Comparison of ENCODE assay signal across 12 cellular contexts in the genomic region with DNA sequence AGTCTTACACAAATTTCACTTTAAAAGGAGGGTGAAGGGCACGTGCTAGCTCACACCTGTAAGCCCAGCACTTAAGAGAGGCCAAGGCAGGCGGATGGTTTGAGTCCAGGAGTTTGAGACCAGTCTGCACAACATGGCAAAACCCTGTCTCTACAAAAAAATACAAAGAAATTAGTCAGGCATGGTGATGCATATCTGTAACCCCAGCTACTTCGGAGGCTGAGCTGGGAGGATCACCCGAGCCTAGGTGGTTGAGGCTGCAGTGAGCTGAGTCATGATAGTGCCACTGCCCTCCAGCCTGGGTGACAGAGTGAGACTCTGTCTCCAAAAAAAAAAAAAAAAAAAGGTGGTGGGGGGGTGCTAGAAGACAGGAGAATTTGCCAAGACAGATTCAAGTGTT.
DNase-seq lines count a peak whose midpoint lies in the region; ATAC-seq and TF ChIP-seq lines count a peak whose summit lies in the region.
"Had no signal": no experiment of that assay in that cellular context is flagged by ENCODE, and none has a peak within 500 bp of the region (broad histone marks: within the 10 kb centered on the region; RNA-seq: fewer than 3 reads in every experiment).

No MANE protein-coding gene starts in this region.

- H3K9me3 Mint-ChIP-seq in activated T-cell treated with anti-CD3 and anti-CD28 coated beads, Interleukin-2, amount 50 U/mL, for 24 hours = peaks cover 14% of the 10 kb centered on the region

- no peak overlapping the region for H2BK12ac ChIP-seq in trophoblast cell (ENCODE audit: low read length)

- H3K27ac Mint-ChIP-seq in activated T-cell treated with anti-CD3 and anti-CD28 coated beads, Interleukin-2, amount 50 U/mL, for 24 hours = peak overlapping the region; percentile 98

- no peak overlapping the region for H3K56ac ChIP-seq in mesendoderm (ENCODE audit: low read length)

- peaks cover 60% of the 10 kb centered on the region for H3K4me1 ChIP-seq in left ventricle myocardium inferior
- no peaks in the 10 kb centered on the region for H3K4me1 ChIP-seq in trophoblast cell (ENCODE audit: control insufficient read depth in 1 of 2, insufficient read depth in 2 of 2, low read length in 2 of 2)
- H3K4me1 ChIP-seq in uterus = peaks cover 0 to 13% of the 10 kb centered on the region in 2 donors
- H3K4me1 ChIP-seq in mucosa of descending colon (ENCODE audit: low read depth) = no peaks in the 10 kb centered on the region
- H3K4me1 ChIP-seq in mesendoderm (ENCODE audit: control insufficient read depth, low read depth, low read length) = no peaks in the 10 kb centered on the region
- H3K4me1 ChIP-seq: BE2C had no signal

- ATAC-seq in mucosa of descending colon = no peak

- TF ChIP-seq CTCF in left ventricle myocardium inferior (IDR thresholded peaks at IDR 0.05; ENCODE audit: borderline replicate concordance) (no peak), uterus (IDR thresholded peaks at IDR 0.05) (no peak), mucosa of descending colon (IDR thresholded peaks at IDR 0.05) (no peak)

- H2BK5ac ChIP-seq in trophoblast cell (ENCODE audit: low read depth, low read length, poor library complexity) = no peak overlapping the region
- no peak overlapping the region for H2BK5ac ChIP-seq in mesendoderm (ENCODE audit: low read length)

- TF ChIP-seq POLR2A in uterus (IDR thresholded peaks at IDR 0.05) = no peak

- H3K27ac ChIP-seq in left ventricle myocardium inferior (replicated peaks) (peak overlapping the region; percentile 16), trophoblast cell (ENCODE audit: low read depth, low read length) (no peak overlapping the region), uterus (peak overlapping the region; percentile 38 to 60), mesendoderm (ENCODE audit: low read depth, low read length) (no peak overlapping the region)

- intact Hi-C loops in left ventricle myocardium inferior (cut with micrococcal nuclease) (no loop called here), cardiac septum (cut with DNase I) (no loop called here), uterus (cut with DNase I; ENCODE audit: low total_unique reads) (no loop called here), mucosa of descending colon (cut with DNase I, micrococcal nuclease) (no loop called here)

- H4K8ac ChIP-seq in trophoblast cell (ENCODE audit: low read depth, low read length) = no peak overlapping the region
- H4K8ac ChIP-seq in mesendoderm (ENCODE audit: low read depth, low read length) = no peak overlapping the region

- H3K36me3 ChIP-seq in left ventricle myocardium inferior (peaks cover 30% of the 10 kb centered on the region), trophoblast cell (ENCODE audit: control insufficient read depth in 1 of 2, insufficient read depth in 2 of 2, low read length in 2 of 2) (no peaks in the 10 kb centered on the region), uterus (no peaks in the 10 kb centered on the region), mucosa of descending colon (ENCODE audit: low read depth) (no peaks in the 10 kb centered on the region), mesendoderm (ENCODE audit: control insufficient read depth, insufficient read depth, low read length) (no peaks in the 10 kb centered on the region)

- no CpG with 5 or more reads among the region's 4 CpGs for WGBS in trophoblast cell (ENCODE audit: extremely low coverage, insufficient coverage, insufficient read length)
- WGBS in mesendoderm (ENCODE audit: extremely low coverage, insufficient coverage, low lambda C conversion rate) = no CpG with 5 or more reads among the region's 4 CpGs

- peak overlapping the region; percentile 61 for H3K4me3 Mint-ChIP-seq in activated T-cell treated with anti-CD3 and anti-CD28 coated beads, Interleukin-2, amount 50 U/mL, for 24 hours

- no peak overlapping the region for H4K12ac ChIP-seq in trophoblast cell (ENCODE audit: low read depth, low read length)

- H3K9me3 ChIP-seq in left ventricle myocardium inferior (replicated peaks) (peaks cover 8% of the 10 kb centered on the region), trophoblast cell (ENCODE audit: insufficient read depth, low read depth, low read length) (peaks cover 3% of the 10 kb centered on the region), uterus (no peaks in the 10 kb centered on the region), mucosa of descending colon (peaks cover 4% of the 10 kb centered on the region)

- peaks cover 64% of the 10 kb centered on the region for H3K36me3 Mint-ChIP-seq in activated T-cell treated with anti-CD3 and anti-CD28 coated beads, Interleukin-2, amount 50 U/mL, for 24 hours (ENCODE audit: low read depth)

- H3K4me2 ChIP-seq in trophoblast cell (ENCODE audit: low read length) = no peak overlapping the region
- H3K4me2 ChIP-seq in mesendoderm (ENCODE audit: low read length) = no peak overlapping the region

- H2AK5ac ChIP-seq in trophoblast cell (ENCODE audit: low read length) (no peak overlapping the region), mesendoderm (ENCODE audit: low read length) (no peak overlapping the region)

- H3K14ac ChIP-seq in trophoblast cell (ENCODE audit: low read length) = no peak overlapping the region

- peaks cover 93% of the 10 kb centered on the region for H3K4me1 Mint-ChIP-seq in activated T-cell treated with anti-CD3 and anti-CD28 coated beads, Interleukin-2, amount 50 U/mL, for 24 hours (ENCODE audit: low read depth)

- no peak overlapping the region for H3K18ac ChIP-seq in trophoblast cell (ENCODE audit: low read length)
- H3K18ac ChIP-seq in mesendoderm (ENCODE audit: low read length) = no peak overlapping the region

- no peaks in the 10 kb centered on the region for H3K27me3 Mint-ChIP-seq in activated T-cell treated with anti-CD3 and anti-CD28 coated beads, Interleukin-2, amount 50 U/mL, for 24 hours

- H2AFZ ChIP-seq in trophoblast cell (ENCODE audit: insufficient read depth, low read length, poor library complexity) = no peak overlapping the region

- H2BK120ac ChIP-seq in trophoblast cell (ENCODE audit: insufficient read depth, low read length, poor library complexity) (no peak overlapping the region), mesendoderm (ENCODE audit: low read depth, low read length) (no peak overlapping the region)

- H3K27me3 ChIP-seq in left ventricle myocardium inferior (ENCODE audit: low read depth) = no peaks in the 10 kb centered on the region
- H3K27me3 ChIP-seq in trophoblast cell (ENCODE audit: insufficient read depth, low read length) = no peaks in the 10 kb centered on the region
- H3K27me3 ChIP-seq in uterus = no peaks in the 10 kb centered on the region
- H3K27me3 ChIP-seq in mesendoderm (ENCODE audit: insufficient read depth, low read length, poor library complexity) = no peaks in the 10 kb centered on the region
- H3K27me3 ChIP-seq: BE2C had no signal

- H3K23ac ChIP-seq in trophoblast cell (ENCODE audit: low read length) (no peak overlapping the region), mesendoderm (ENCODE audit: low read length) (no peak overlapping the region)

- no peaks in the 10 kb centered on the region for H3K79me1 ChIP-seq in trophoblast cell (ENCODE audit: low read length)
- no peaks in the 10 kb centered on the region for H3K79me1 ChIP-seq in mesendoderm (ENCODE audit: low read length)

- H2BK15ac ChIP-seq in mesendoderm (replicated peaks; ENCODE audit: low read depth) = no peak overlapping the region

- no peak overlapping the region for H3K9ac ChIP-seq in trophoblast cell (ENCODE audit: low read length)
- no peak overlapping the region for H3K9ac ChIP-seq in mesendoderm (ENCODE audit: low read length)

- DNase-seq in left ventricle myocardium inferior (no peak), cardiac septum (ENCODE audit: low spot score) (no peak), trophoblast cell (peak; percentile 10 to 36), uterus (no peak), mucosa of descending colon (no peak), mesendoderm (no peak), AG08396 (ENCODE audit: low spot score) (no peak)
- DNase-seq in activated T-cell treated with anti-CD3 and anti-CD28 coated beads, Interleukin-2, amount 50 U/mL, for 24 hours = peak; percentile 79
- DNase-seq: BE2C, midbrain, NCI-H1417, small intestine had no signal

- H3K79me2 ChIP-seq in trophoblast cell (ENCODE audit: control insufficient read depth, insufficient read depth, low read length, poor library complexity) = no peaks in the 10 kb centered on the region
- no peaks in the 10 kb centered on the region for H3K79me2 ChIP-seq in mesendoderm (ENCODE audit: control insufficient read depth, insufficient read depth, low read length)

- no peak overlapping the region for H4K91ac ChIP-seq in trophoblast cell (ENCODE audit: low read depth, low read length)

- no peak overlapping the region for H3K4ac ChIP-seq in trophoblast cell (ENCODE audit: low read depth, low read length)
- no peak overlapping the region for H3K4ac ChIP-seq in mesendoderm (ENCODE audit: low read depth, low read length)

- H3K4me3 ChIP-seq in left ventricle myocardium inferior (no peak overlapping the region), trophoblast cell (ENCODE audit: low read depth, low read length) (no peak overlapping the region), uterus (no peak overlapping the region), mucosa of descending colon (no peak overlapping the region), mesendoderm (ENCODE audit: low read length) (no peak overlapping the region)

- no peak overlapping the region for H4K5ac ChIP-seq in mesendoderm (ENCODE audit: low read length)

Comparison
In these comparisons a context has a peak if more than half of its experiments do, and no peak if none do; other contexts are left out.
1. DNase-seq: peak in activated T-cell treated with anti-CD3 and anti-CD28 coated beads, Interleukin-2, amount 50 U/mL, for 24 hours (single experiment) and trophoblast cell (2 of 2); none in left ventricle myocardium inferior (single experiment), cardiac septum (single experiment), uterus (0 of 2), mucosa of descending colon (0 of 3), mesendoderm (single experiment) and AG08396 (single experiment).
2. H3K27ac ChIP-seq: peak in left ventricle myocardium inferior (single experiment) and uterus (2 of 2); none in trophoblast cell (single experiment) and mesendoderm (single experiment).